11 cellular contexts compared by ENCODE assay signal in the genomic region with DNA sequence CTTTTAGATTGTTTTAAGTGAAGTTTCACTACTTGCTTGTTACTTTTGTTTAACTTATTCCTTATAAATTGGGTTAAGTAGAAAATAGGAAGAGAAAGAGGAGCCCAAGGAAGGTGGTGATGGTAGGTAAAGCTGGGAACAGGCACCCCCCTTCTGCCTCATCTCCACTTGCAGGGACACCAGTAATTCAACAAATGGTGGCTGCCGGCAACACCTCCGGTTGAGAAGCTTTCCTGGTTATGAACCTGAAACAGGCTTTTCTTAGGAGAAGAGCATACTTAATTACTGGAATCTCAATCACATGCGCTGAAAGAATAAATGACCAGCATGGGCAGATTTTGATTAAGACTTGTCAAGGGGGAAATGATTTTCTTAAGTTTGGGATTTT.
DNase-seq lines count a peak whose midpoint lies in the region; ATAC-seq, FAIRE-seq and TF ChIP-seq lines count a peak whose summit lies in the region.
"Had no signal": no experiment of that assay in that cellular context is flagged by ENCODE, and none has a peak within 500 bp of the region (broad histone marks: within the 10 kb centered on the region; RNA-seq: fewer than 3 reads in every experiment).

No MANE protein-coding gene starts in this region.

- ATAC-seq in natural killer cell (no peak), HG03108 (IDR thresholded peaks at IDR 0.05; ENCODE audit: unreplicated experiment) (no peak), HG02870 (IDR thresholded peaks at IDR 0.05; ENCODE audit: unreplicated experiment) (no peak), HG03439 (IDR thresholded peaks at IDR 0.05; ENCODE audit: unreplicated experiment) (no peak)

- H3K4me3 ChIP-seq in CD4-positive, alpha-beta memory T cell (ENCODE audit: low read length in 2 of 2): no peak overlapping the region
- H3K4me3 ChIP-seq in Loucy (ENCODE audit: low read length, poor library complexity, severe bottlenecking) (no peak overlapping the region), astrocyte (ENCODE audit: insufficient read depth, low read depth, low read length) (no peak overlapping the region)
- H3K4me3 ChIP-seq: sigmoid colon had no signal

- peak overlapping the region; percentile 44 for H2AFZ ChIP-seq in Loucy (ENCODE audit: low read length)
- peak overlapping the region; percentile 53 for H2AFZ ChIP-seq in astrocyte (ENCODE audit: low read depth, low read length)

- intact Hi-C loops in CD4-positive, alpha-beta memory T cell (cut with micrococcal nuclease): loop anchor here (2.0 to 5.0 kb wide), 5 partner anchors 45 to 120 kb away; no protein-coding TSS in a partner anchor
- intact Hi-C loops in natural killer cell (cut with micrococcal nuclease): loop anchor here (5.0 kb wide), 3 partner anchors 120 to 195 kb away; no protein-coding TSS in a partner anchor

- H3K4me1 Mint-ChIP-seq in CD4-positive, alpha-beta memory T cell: peaks cover 53 to 78% (median 68%) of the 10 kb centered on the region in 4 donors
- H3K4me1 Mint-ChIP-seq in astrocyte (ENCODE audit: low read depth, unreplicated experiment) (peaks cover 49% of the 10 kb centered on the region), natural killer cell (peaks cover 39 to 49% of the 10 kb centered on the region in 2 donors)

- H3K27ac Mint-ChIP-seq in CD4-positive, alpha-beta memory T cell: peak overlapping the region; percentile 90 to 98 (median 95)
- H3K27ac Mint-ChIP-seq in astrocyte (ENCODE audit: unreplicated experiment) (peak overlapping the region; percentile 84), natural killer cell (peak overlapping the region; percentile 92 to 94)

- TF ChIP-seq CTCF in Loucy (conservative IDR thresholded peaks at IDR 0.05; ENCODE audit: low read length) (no peak), astrocyte (IDR thresholded peaks at IDR 0.05; ENCODE audit: insufficient read depth, low read depth, low read length) (no peak), natural killer cell (IDR thresholded peaks at IDR 0.05) (no peak)

- CTCF ChIA-PET in CD4-positive, alpha-beta memory T cell (lab: Charles Lee; ENCODE audit: partially characterized antibody): interaction anchor here (0.8 to 1.5 kb wide), 5 partner anchors 16 to 187 kb away, joined by 3 to 5 read pairs (median 3); no protein-coding TSS in a partner anchor

- no peaks in the 10 kb centered on the region for H3K36me3 Mint-ChIP-seq in CD4-positive, alpha-beta memory T cell
- H3K36me3 Mint-ChIP-seq in astrocyte (ENCODE audit: low read depth, unreplicated experiment) (no peaks in the 10 kb centered on the region), natural killer cell (no peaks in the 10 kb centered on the region)

- no peak for DNase-seq in CD4-positive, alpha-beta memory T cell
- DNase-seq in astrocyte (ENCODE audit: low read depth) (no peak), natural killer cell (no peak), OCI-M1 (lab: John Stamatoyannopoulos, UW) (no peak)
- DNase-seq: Kasumi-1, sigmoid colon had no signal

- H3K4me3 Mint-ChIP-seq in CD4-positive, alpha-beta memory T cell: peak overlapping the region in 5 of 8 donors; percentile 21 to 77 (median 53)
- H3K4me3 Mint-ChIP-seq in astrocyte (ENCODE audit: unreplicated experiment): no peak overlapping the region
- peak overlapping the region; percentile 31 for H3K4me3 Mint-ChIP-seq in natural killer cell

- H3K27me3 Mint-ChIP-seq in CD4-positive, alpha-beta memory T cell: no peaks in the 10 kb centered on the region
- H3K27me3 Mint-ChIP-seq in astrocyte (ENCODE audit: low read depth, unreplicated experiment): no peaks in the 10 kb centered on the region
- peaks cover 0 to 6% of the 10 kb centered on the region in 2 donors for H3K27me3 Mint-ChIP-seq in natural killer cell (ENCODE audit: low read depth in 2 of 2)

- H3K36me3 ChIP-seq in CD4-positive, alpha-beta memory T cell (ENCODE audit: insufficient read depth, low read length): no peaks in the 10 kb centered on the region
- no peaks in the 10 kb centered on the region for H3K36me3 ChIP-seq in Loucy (ENCODE audit: insufficient read depth, low read length)
- no peaks in the 10 kb centered on the region for H3K36me3 ChIP-seq in astrocyte (ENCODE audit: insufficient read depth, low read length)
- H3K36me3 ChIP-seq: sigmoid colon had no signal

- H3K27me3 ChIP-seq in CD4-positive, alpha-beta memory T cell (ENCODE audit: insufficient read depth, low read length): no peaks in the 10 kb centered on the region
- H3K27me3 ChIP-seq in Loucy (ENCODE audit: insufficient read depth, low read length, poor library complexity, severe bottlenecking): no peaks in the 10 kb centered on the region
- no peaks in the 10 kb centered on the region for H3K27me3 ChIP-seq in astrocyte (ENCODE audit: insufficient read depth, low read length)
- H3K27me3 ChIP-seq: sigmoid colon had no signal

- H3F3A ChIP-seq in Loucy (ENCODE audit: low read depth): peaks cover 19% of the 10 kb centered on the region

- no peaks in the 10 kb centered on the region for H4K20me1 ChIP-seq in Loucy (ENCODE audit: insufficient read depth, low read length, poor library complexity, severe bottlenecking)
- H4K20me1 ChIP-seq in astrocyte (ENCODE audit: insufficient read depth, low read length): no peaks in the 10 kb centered on the region

- peak overlapping the region; percentile 55 for H3K27ac ChIP-seq in CD4-positive, alpha-beta memory T cell (ENCODE audit: low read depth, low read length)
- H3K27ac ChIP-seq in astrocyte (ENCODE audit: low read depth, low read length): peak overlapping the region; percentile 87

- no peaks in the 10 kb centered on the region for H3K9me3 ChIP-seq in CD4-positive, alpha-beta memory T cell (ENCODE audit: control insufficient read depth in 1 of 2, low read length in 2 of 2)
- H3K9me3 ChIP-seq in Loucy (ENCODE audit: insufficient read depth, low read depth, low read length) (no peaks in the 10 kb centered on the region), astrocyte (ENCODE audit: insufficient read depth, low read depth, low read length) (no peaks in the 10 kb centered on the region)
- H3K9me3 ChIP-seq: sigmoid colon had no signal

- peak overlapping the region; percentile 46 for H3K4me2 ChIP-seq in Loucy (ENCODE audit: low read depth, low read length, poor library complexity, severe bottlenecking)
- H3K4me2 ChIP-seq in astrocyte (ENCODE audit: low read length): peak overlapping the region; percentile 1

- no peaks in the 10 kb centered on the region for H3K79me2 ChIP-seq in Loucy (ENCODE audit: insufficient read depth, low read length)
- H3K79me2 ChIP-seq in astrocyte (ENCODE audit: insufficient read depth, low read length): no peaks in the 10 kb centered on the region

- POLR2A ChIA-PET in CD4-positive, alpha-beta memory T cell (lab: Charles Lee; ENCODE audit: partially characterized antibody): interaction anchor here (0.9 to 2.9 kb wide), 10 partner anchors 13 to 171 kb away, joined by 3 to 17 read pairs (median 6); a partner anchor contains a TSS

- no peaks in the 10 kb centered on the region for H3K9me2 ChIP-seq in Loucy (replicated peaks; ENCODE audit: low read depth, low read length)

- peaks cover 71% of the 10 kb centered on the region for H3K4me1 ChIP-seq in CD4-positive, alpha-beta memory T cell (ENCODE audit: insufficient read depth, low read length)
- peaks cover 78% of the 10 kb centered on the region for H3K4me1 ChIP-seq in Loucy (ENCODE audit: insufficient read depth, low read length, poor library complexity, severe bottlenecking)
- H3K4me1 ChIP-seq in astrocyte (ENCODE audit: insufficient read depth, low read length): peaks cover 36% of the 10 kb centered on the region

- H3K9ac ChIP-seq in Loucy (ENCODE audit: low read depth, low read length, poor library complexity, severe bottlenecking) (peak overlapping the region; percentile 60), astrocyte (ENCODE audit: low read length) (peak overlapping the region; percentile 76)

- FAIRE-seq in astrocyte (lab: Jason Lieb, UNC): no peak
- FAIRE-seq: GM18507 had no signal

- no peaks in the 10 kb centered on the region for H3K9me3 Mint-ChIP-seq in CD4-positive, alpha-beta memory T cell
- no peaks in the 10 kb centered on the region for H3K9me3 Mint-ChIP-seq in astrocyte (ENCODE audit: unreplicated experiment)
- no peaks in the 10 kb centered on the region for H3K9me3 Mint-ChIP-seq in natural killer cell
